ENCODE assay signal across 12 cellular contexts in the genomic region with DNA sequence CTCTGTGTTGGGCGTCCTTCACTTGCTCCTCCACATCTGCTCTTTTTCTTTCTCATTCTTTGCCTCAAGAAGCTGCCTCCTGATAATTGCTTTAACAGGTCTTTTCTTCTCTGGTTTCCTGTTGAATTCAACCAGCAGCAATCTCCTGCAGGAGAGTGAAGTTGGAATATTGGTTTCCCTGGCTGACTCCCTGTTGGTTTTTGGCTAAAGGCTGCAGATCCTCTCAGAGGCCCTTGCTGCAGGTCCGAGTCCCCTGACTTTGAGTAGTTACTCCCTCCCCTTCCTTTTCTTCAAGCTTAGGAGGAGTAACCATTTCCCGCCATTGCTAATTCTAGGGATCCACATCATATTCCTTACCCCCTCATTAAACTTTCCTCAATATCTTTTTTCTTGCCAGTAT.
"Had no signal": no experiment of that assay in that cellular context is flagged by ENCODE, and none has a peak within 500 bp of the region (broad histone marks: within the 10 kb centered on the region; RNA-seq: fewer than 3 reads in every experiment).

No MANE protein-coding gene starts in this region.

- H3K27ac ChIP-seq: ovary, stomach, uterus had no signal

- H3K9me3 ChIP-seq: ovary, stomach, uterus had no signal

- H3K27me3 ChIP-seq: ovary, stomach, uterus had no signal

- H3K4me3 ChIP-seq: ovary, stomach, uterus had no signal

- H3K4me1 ChIP-seq: uterus had no signal

- H3K36me3 ChIP-seq: ovary, stomach, uterus had no signal

- DNase-seq: activated effector memory CD4-positive, alpha-beta T cell treated with anti-CD3 and anti-CD28 coated beads, Interleukin-2, amount 50 U/mL, for 16 hours; activated T-cell treated with anti-CD3 and anti-CD28 coated beads, Interleukin-2, amount 50 U/mL, for 24 hours; amygdala; effector memory CD8-positive, alpha-beta T cell; erythroblast; hypothalamus; kidney; ovary; stimulated activated CD4-positive, alpha-beta T cell treated with anti-CD3 and anti-CD28 coated beads, Interleukin-15, amount 100 ng/mL, for 24 hours; stimulated activated CD4-positive, alpha-beta T cell treated with anti-CD3 and anti-CD28 coated beads, Interleukin-4, amount 100 ng/mL, for 4 hours; stomach; uterus had no signal
